13 cellular contexts compared by ENCODE assay signal in genomic region chr11:122186439-122187080, GRCh38.
DNase-seq lines count a peak whose midpoint lies in the region; ATAC-seq, FAIRE-seq and TF ChIP-seq lines count a peak whose summit lies in the region.
"Had no signal": no experiment of that assay in that cellular context is flagged by ENCODE, and none has a peak within 500 bp of the region (broad histone marks: within the 10 kb centered on the region; RNA-seq: fewer than 3 reads in every experiment).

No MANE protein-coding gene starts in this region.

- no peak for TF ChIP-seq CTCF in AG09319 (IDR thresholded peaks at IDR 0.05; ENCODE audit: low read depth, low read length)
- no peak for TF ChIP-seq CTCF in bronchial epithelial cell (IDR thresholded peaks at IDR 0.05; ENCODE audit: insufficient read depth, low read length, severe bottlenecking)
- no peak for TF ChIP-seq CTCF in lower lobe of right lung (IDR thresholded peaks at IDR 0.05)

- intact Hi-C loops in lower lobe of right lung (cut with DNase I), result no loop called here

- no peak for FAIRE-seq in bronchial epithelial cell (lab: Jason Lieb, UNC)

- H3K36me3 ChIP-seq in bronchial epithelial cell (ENCODE audit: control insufficient read depth, insufficient read depth, low read length) (no peaks in the 10 kb centered on the region), lower lobe of right lung (no peaks in the 10 kb centered on the region)

- peaks cover 8% of the 10 kb centered on the region for H3K9me3 ChIP-seq in lower lobe of right lung
- H3K9me3 ChIP-seq: Caco-2 had no signal

- H3K27me3 ChIP-seq in bronchial epithelial cell (ENCODE audit: control insufficient read depth, insufficient read depth, low read length) (no peaks in the 10 kb centered on the region), lower lobe of right lung (ENCODE audit: low read depth) (no peaks in the 10 kb centered on the region)

- DNase-seq in AG09319 (ENCODE audit: extremely low read depth, low read depth), result peak; percentile 93
- peak; percentile 38 for DNase-seq in LoVo (ENCODE audit: low spot score)
- peak; percentile 99 for DNase-seq in bronchial epithelial cell (ENCODE audit: low read depth)
- no peak for DNase-seq in lower lobe of right lung
- DNase-seq in activated effector memory CD4-positive, alpha-beta T cell treated with anti-CD3 and anti-CD28 coated beads, Interleukin-2, amount 50 U/mL, for 16 hours, result no peak
- DNase-seq in DMS53 treated with DMSO at 0.1 percent for 48 hours (lab: John Stamatoyannopoulos, UW; ENCODE audit: unreplicated experiment), result no peak
- DNase-seq in NCI-H82 (lab: John Stamatoyannopoulos, UW), result no peak
- DNase-seq: activated gamma-delta T cell, Caco-2, endodermal cell, NCI-H526 treated with DMSO at 0.1 percent for 48 hours, retina had no signal

- H3K4me3 ChIP-seq in bronchial epithelial cell (ENCODE audit: low read depth, low read length) (no peak overlapping the region), lower lobe of right lung (no peak overlapping the region)

- no peak overlapping the region for H3K27ac ChIP-seq in lower lobe of right lung

- H3K4me1 ChIP-seq in lower lobe of right lung, result peaks cover 4% of the 10 kb centered on the region
- H3K4me1 ChIP-seq: Caco-2 had no signal

- peak; percentile 52 to 58 for ATAC-seq in lower lobe of right lung
- no peak for ATAC-seq in HG03045 (IDR thresholded peaks at IDR 0.05; ENCODE audit: unreplicated experiment)

Comparison
In these comparisons a context has a peak if more than half of its experiments do, and no peak if none do; other contexts are left out.
1. DNase-seq: peak in AG09319 (single experiment), LoVo (single experiment) and bronchial epithelial cell (single experiment); none in lower lobe of right lung (single experiment), activated effector memory CD4-positive, alpha-beta T cell treated with anti-CD3 and anti-CD28 coated beads, Interleukin-2, amount 50 U/mL, for 16 hours (single experiment), DMS53 treated with DMSO at 0.1 percent for 48 hours (single experiment) and NCI-H82 (single experiment).